In genomic region chr20:33914871-33915270, GRCh38 we compare ENCODE assay signal across 9 cellular contexts.
DNase-seq lines count a peak whose midpoint lies in the region; ATAC-seq lines count a peak whose summit lies in the region.
"Had no signal": no experiment of that assay in that cellular context is flagged by ENCODE, and none has a peak within 500 bp of the region (broad histone marks: within the 10 kb centered on the region; RNA-seq: fewer than 3 reads in every experiment).

No MANE protein-coding gene starts in this region.

- ATAC-seq in GM18868 (IDR thresholded peaks at IDR 0.05; ENCODE audit: unreplicated experiment): no peak
- ATAC-seq in GM19328 (IDR thresholded peaks at IDR 0.05; ENCODE audit: unreplicated experiment): no peak

- H3K27ac ChIP-seq in epithelial cell of prostate: no peak overlapping the region
- H3K27ac ChIP-seq: WERI-Rb-1 had no signal

- peak; percentile 1 to 58 (median 34) for DNase-seq in stimulated activated naive CD4-positive, alpha-beta T cell (lab: John Stamatoyannopoulos, UW)
- DNase-seq in stimulated activated naive CD4-positive, alpha-beta T cell treated with Interleukin-2 at 50 U/mL for 16 hours (lab: John Stamatoyannopoulos, UW): no peak
- peak; percentile 21 for DNase-seq in activated CD4-positive, alpha-beta T cell treated with anti-CD3 and anti-CD28 coated beads for 1 hour
- peak; percentile 26 for DNase-seq in epithelial cell of prostate (ENCODE audit: low read depth, low spot score)
- no peak for DNase-seq in NCI-H2081 (lab: John Stamatoyannopoulos, UW)
- DNase-seq in occipital lobe (lab: John Stamatoyannopoulos, UW): no peak
- DNase-seq: WERI-Rb-1 had no signal

Comparison
In these comparisons a context has a peak if more than half of its experiments do, and no peak if none do; other contexts are left out.
1. DNase-seq: peak in stimulated activated naive CD4-positive, alpha-beta T cell (6 of 6), activated CD4-positive, alpha-beta T cell treated with anti-CD3 and anti-CD28 coated beads for 1 hour (single experiment) and epithelial cell of prostate (single experiment); none in stimulated activated naive CD4-positive, alpha-beta T cell treated with Interleukin-2 at 50 U/mL for 16 hours (single experiment), NCI-H2081 (0 of 2) and occipital lobe (single experiment).